Comparison of ENCODE assay signal across 1 cellular context in the genomic region with DNA sequence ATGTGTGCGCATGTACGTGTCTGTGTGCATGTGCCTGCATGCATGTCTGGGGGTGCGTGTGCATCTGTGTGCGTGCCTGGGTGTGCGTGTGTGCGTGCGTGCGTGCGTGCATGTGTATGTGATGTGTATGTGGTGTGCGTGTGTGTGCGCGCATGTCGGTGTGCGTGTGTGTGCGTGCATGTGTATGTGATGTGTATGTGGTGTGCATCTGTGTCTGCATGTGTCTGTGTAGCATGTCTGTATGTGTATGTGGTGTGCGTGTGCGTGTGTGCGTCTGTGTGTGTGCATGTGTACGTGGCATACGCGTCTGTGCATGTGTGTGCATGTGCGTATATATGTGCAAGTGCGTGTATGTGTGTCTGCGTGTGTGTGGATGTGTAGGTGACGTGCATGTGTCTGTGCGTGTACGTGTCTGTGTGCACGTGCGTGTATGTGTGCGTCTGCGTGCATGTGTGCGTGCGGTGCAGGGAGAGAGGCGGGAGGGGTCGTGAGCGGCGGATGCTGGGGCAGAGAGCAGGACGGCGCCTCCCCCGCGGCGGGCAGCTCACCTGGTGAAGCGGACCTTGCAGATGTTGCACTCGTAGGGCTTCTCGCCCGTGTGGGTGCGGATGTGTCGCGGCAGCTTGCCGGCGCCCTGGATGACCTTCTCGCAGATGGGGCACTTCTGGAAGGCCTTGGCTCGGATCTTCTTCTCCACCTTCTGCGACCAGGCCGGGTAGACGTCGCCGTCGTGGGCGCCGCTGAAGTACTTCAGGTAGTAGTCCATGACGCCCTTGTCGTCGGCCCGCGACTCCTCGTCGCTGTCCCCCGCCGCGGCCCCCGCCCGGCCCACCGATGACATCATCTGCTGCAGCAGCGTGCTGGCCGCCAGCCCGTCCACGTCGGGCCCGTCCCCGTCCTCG.
TF ChIP-seq lines count a peak whose summit lies in the region.

No MANE protein-coding gene starts in this region.

TF ChIP-seq in H1, 55 proteins besides CTCF, POLR2A, EP300 and RAD21:
- peak; percentile 37; the same call in 1 of the 2 replicates for TF ChIP-seq POLR2AphosphoS5 (IDR thresholded peaks at IDR 0.05; ENCODE audit: low read depth, low read length)
- TF ChIP-seq SIN3A (conservative IDR thresholded peaks at IDR 0.05 in 1 of 2, IDR thresholded peaks at IDR 0.05 in 1 of 2; ENCODE audit: low read depth in 1 of 2, low read length in 2 of 2) = no peak
TF ChIP-seq in H1: peak in this region for 1.
